ENCODE assay signal across 1 cellular context in genomic region chr11:35282226-35282882, GRCh38.
A peak's percentile ranks its signal among the peaks of the same experiment; 100 is the strongest.
TF ChIP-seq lines count a peak whose summit lies in the region.

No MANE protein-coding gene starts in this region.

TF ChIP-seq in GM12878, 131 proteins besides CTCF, POLR2A, EP300 and RAD21 (continued from another document):
- no peak for TF ChIP-seq CUX1 (IDR thresholded peaks at IDR 0.05; ENCODE audit: insufficient replicate concordance, low read depth, low read length)
- 0 out of 2 replicates have a peak, but pooled peaks have one; percentile 23 for TF ChIP-seq RUNX3 (IDR thresholded peaks at IDR 0.05; ENCODE audit: low read length)
